8 cellular contexts compared by ENCODE assay signal in the genomic region with DNA sequence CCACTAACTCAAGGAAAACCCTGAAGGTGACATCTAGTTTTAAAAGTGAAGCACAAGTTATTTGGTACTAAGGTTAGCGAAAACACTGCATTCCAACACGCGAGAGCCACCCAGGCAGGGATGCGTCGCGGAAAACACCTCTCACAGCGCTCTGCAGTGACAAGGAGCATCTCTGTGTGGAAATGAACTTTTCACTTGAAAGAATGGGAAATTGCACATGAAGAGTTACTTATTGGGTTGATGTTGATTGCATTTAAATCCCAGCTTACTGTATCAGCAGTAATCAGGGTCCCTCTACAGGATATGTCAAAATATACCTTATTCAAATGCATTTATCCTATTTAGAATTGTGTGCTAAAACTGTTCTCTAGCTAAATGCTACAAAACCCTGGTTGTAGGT.
DNase-seq lines count a peak whose midpoint lies in the region; ATAC-seq and TF ChIP-seq lines count a peak whose summit lies in the region.

No MANE protein-coding gene starts in this region.

- H3K27me3 ChIP-seq in muscle layer of colon (ENCODE audit: control insufficient read depth in 1 of 2, insufficient read depth in 2 of 2, low read length in 2 of 2) = no peaks in the 10 kb centered on the region
- peaks cover 0 to 59% (median 34%) of the 10 kb centered on the region in 7 donors for H3K27me3 ChIP-seq in spleen (replicated peaks in 1 of 7)

- ATAC-seq in HG03159 (IDR thresholded peaks at IDR 0.05; ENCODE audit: unreplicated experiment) (no peak), HG03135 (IDR thresholded peaks at IDR 0.05; ENCODE audit: unreplicated experiment) (no peak)

- H3K27ac ChIP-seq in muscle layer of colon (ENCODE audit: low read depth, low read length) (peak overlapping the region; percentile 81), spleen (no peak overlapping the region)

- intact Hi-C loops in spleen (cut with DNase I; ENCODE audit: low total_unique reads) = no loop called here

- H3K4me1 ChIP-seq in muscle layer of colon (ENCODE audit: insufficient read depth, low read length) (peaks cover 43% of the 10 kb centered on the region), spleen (peaks cover 0 to 14% (median 5%) of the 10 kb centered on the region in 6 donors)

- no peak for TF ChIP-seq POLR2A in spleen (IDR thresholded peaks at IDR 0.05)

- H3K36me3 ChIP-seq in muscle layer of colon (ENCODE audit: insufficient read depth, low read length) = no peaks in the 10 kb centered on the region
- H3K36me3 ChIP-seq in spleen = no peaks in the 10 kb centered on the region

- 61 to 67% (median 63%) methylated on average over 7 of the region's 7 CpGs for WGBS in spleen, 5 donors

- H3K4me3 ChIP-seq in choroid plexus epithelial cell (ENCODE audit: low read depth, low read length) = peak overlapping the region; percentile 76
- H3K4me3 ChIP-seq in muscle layer of colon (ENCODE audit: low read depth in 1 of 2, low read length in 2 of 2) = peak overlapping the region; percentile 43 to 54
- no peak overlapping the region for H3K4me3 ChIP-seq in spleen

- DNase-seq in AG08396 (ENCODE audit: low spot score) (peak; percentile 5), M059J (ENCODE audit: low read depth) (peak; percentile 68), choroid plexus epithelial cell (ENCODE audit: low read depth) (peak; percentile 77), NOMO-1 treated with DMSO at 0.1 percent for 48 hours (lab: John Stamatoyannopoulos, UW; ENCODE audit: unreplicated experiment) (no peak), spleen (no peak)

- TF ChIP-seq CTCF in choroid plexus epithelial cell (conservative IDR thresholded peaks at IDR 0.05; ENCODE audit: low read depth, low read length) (peak; percentile 21), spleen (IDR thresholded peaks at IDR 0.05 in 8 of 11, conservative IDR thresholded peaks at IDR 0.05 in 3 of 11) (no peak)

- no peak overlapping the region for H3K9ac ChIP-seq in muscle layer of colon (ENCODE audit: low read length)

- H3K9me3 ChIP-seq in muscle layer of colon (ENCODE audit: low read length) = no peaks in the 10 kb centered on the region
- H3K9me3 ChIP-seq in spleen = no peaks in the 10 kb centered on the region

Comparison
In these comparisons a context has a peak if more than half of its experiments do, and no peak if none do; other contexts are left out.
1. DNase-seq: peak in AG08396 (single experiment), M059J (single experiment) and choroid plexus epithelial cell (single experiment); none in NOMO-1 treated with DMSO at 0.1 percent for 48 hours (single experiment) and spleen (single experiment).
2. H3K4me3 ChIP-seq: peak in choroid plexus epithelial cell (single experiment) and muscle layer of colon (2 of 2); none in spleen (0 of 8).